Comparison of ENCODE assay signal across 8 cellular contexts in the genomic region with DNA sequence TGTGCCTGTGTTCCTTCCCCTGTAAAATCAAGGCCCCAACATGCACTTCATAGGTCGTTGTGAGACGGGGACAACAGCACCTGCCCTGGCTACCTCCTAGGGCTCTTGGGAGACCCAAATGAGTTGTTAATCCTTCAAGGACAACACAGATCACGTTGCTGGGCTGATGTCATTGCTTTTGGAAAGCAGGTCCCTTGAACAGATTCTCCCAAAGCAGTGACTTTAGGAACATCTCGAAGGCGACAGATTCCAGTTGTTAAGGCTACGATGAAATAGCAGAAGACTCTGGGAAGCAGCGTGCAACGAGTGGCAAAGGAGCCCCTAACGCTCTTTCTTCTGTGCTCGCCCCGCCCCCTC. TPM values are rescaled to one million over a fixed set of nuclear protein-coding genes. Genes with fewer than 3 reads are reported as not detected.
A peak's percentile ranks its signal among the peaks of the same experiment; 100 is the strongest.
DNase-seq lines count a peak whose midpoint lies in the region; ATAC-seq and TF ChIP-seq lines count a peak whose summit lies in the region.

No MANE protein-coding gene starts in this region.

- peak; percentile 7 for ATAC-seq in effector memory CD8-positive, alpha-beta T cell (replicated peaks)
- peak in 1 of 2 donors; percentile 16 for ATAC-seq in gastrocnemius medialis

- no peaks in the 10 kb centered on the region for H3K27me3 ChIP-seq in gastrocnemius medialis

- H3K36me3 Mint-ChIP-seq in effector memory CD8-positive, alpha-beta T cell (ENCODE audit: insufficient read depth) = no peaks in the 10 kb centered on the region

- in situ Hi-C loops in gastrocnemius medialis (cut with MboI; ENCODE audit: low sequenced_read_pairs in 4 of 4) = no loop called here

- peak overlapping the region in 1 of 4 donors; percentile 81 for H3K27ac ChIP-seq in gastrocnemius medialis

- intact Hi-C loops in gastrocnemius medialis (cut with DNase I; ENCODE audit: low total_unique reads) (loop anchor here (5.0 kb wide), 3 partner anchors 64 to 256 kb away; a partner anchor contains a TSS), posterior cingulate gyrus (cut with DNase I) (loop anchor here (5.0 kb wide), 1 partner anchor 256 kb away; a partner anchor contains a TSS)

- TF ChIP-seq CTCF in NB4 (IDR thresholded peaks at IDR 0.05; ENCODE audit: low read depth, low read length) (no peak), gastrocnemius medialis (IDR thresholded peaks at IDR 0.05 in 4 of 5, conservative IDR thresholded peaks at IDR 0.05 in 1 of 5) (no peak)

- H3K4me1 Mint-ChIP-seq in effector memory CD8-positive, alpha-beta T cell (ENCODE audit: low read depth in 2 of 2) = peaks cover 22 to 30% of the 10 kb centered on the region in 2 donors

- no peak for TF ChIP-seq POLR2A in NB4 (IDR thresholded peaks at IDR 0.05; ENCODE audit: extremely low read depth, insufficient read length)
- no peak for TF ChIP-seq POLR2A in gastrocnemius medialis (IDR thresholded peaks at IDR 0.05)

- H3K27ac Mint-ChIP-seq in effector memory CD8-positive, alpha-beta T cell = peak overlapping the region; percentile 62 to 78

- peaks cover 5 to 11% of the 10 kb centered on the region in 2 donors for H3K4me1 ChIP-seq in gastrocnemius medialis

- DNase-seq in SHP77 (lab: John Stamatoyannopoulos, UW) (peak; percentile 67 to 73), SHP77 treated with DMSO at 0.1 percent for 48 hours (lab: John Stamatoyannopoulos, UW) (no peak), NB4 (ENCODE audit: low read depth) (no peak), gastrocnemius medialis (no peak), hippocampal formation (lab: John Stamatoyannopoulos, UW) (no peak), posterior cingulate gyrus (no peak)
- no peak for DNase-seq in effector memory CD8-positive, alpha-beta T cell
- DNase-seq in activated CD8-positive, alpha-beta memory T cell treated with anti-CD3 and anti-CD28 coated beads, Interleukin-2, amount 50 U/mL, for 4 hours = no peak

- no peaks in the 10 kb centered on the region for H3K9me3 Mint-ChIP-seq in effector memory CD8-positive, alpha-beta T cell

- peaks cover 22 to 29% of the 10 kb centered on the region in 2 donors for H3K27me3 Mint-ChIP-seq in effector memory CD8-positive, alpha-beta T cell

- H3K36me3 ChIP-seq in gastrocnemius medialis = no peaks in the 10 kb centered on the region

- peak overlapping the region; percentile 48 for H3K4me3 ChIP-seq in NB4 (ENCODE audit: low read depth, low read length)
- peak overlapping the region; percentile 50 to 88 (median 74) for H3K4me3 ChIP-seq in gastrocnemius medialis

- no peaks in the 10 kb centered on the region for H3K9me3 ChIP-seq in gastrocnemius medialis

- H3K4me3 Mint-ChIP-seq in effector memory CD8-positive, alpha-beta T cell = peak overlapping the region; percentile 91 to 95

RNA-seq across cellular contexts. Expression of a gene that starts 26.2 kb away (rescaled TPM):
- total RNA-seq in gastrocnemius medialis = 1 to 10 TPM in 3 of 4 donors, under 1 TPM in 1; 0.68 to 2.5 (median 1.4) TPM

Comparison
In these comparisons a context has a peak if more than half of its experiments do, and no peak if none do; other contexts are left out.
1. DNase-seq: peak in SHP77 (2 of 2); none in SHP77 treated with DMSO at 0.1 percent for 48 hours (single experiment), NB4 (single experiment), effector memory CD8-positive, alpha-beta T cell (0 of 3), gastrocnemius medialis (0 of 2), hippocampal formation (0 of 2), activated CD8-positive, alpha-beta memory T cell treated with anti-CD3 and anti-CD28 coated beads, Interleukin-2, amount 50 U/mL, for 4 hours (single experiment) and posterior cingulate gyrus (0 of 10).